In genomic region chr4:121277194-121278105, GRCh38 we compare ENCODE assay signal across 8 cellular contexts.
DNase-seq lines count a peak whose midpoint lies in the region; ATAC-seq and TF ChIP-seq lines count a peak whose summit lies in the region.

No MANE protein-coding gene starts in this region.

- no peaks in the 10 kb centered on the region for H3K27me3 ChIP-seq in prostate gland (replicated peaks; ENCODE audit: insufficient read depth)

- no peak overlapping the region for H3K27ac ChIP-seq in prostate gland

- no peak overlapping the region for H3K4me3 ChIP-seq in AG09309 (ENCODE audit: control insufficient read depth, low read depth, low read length)
- H3K4me3 ChIP-seq in prostate gland = no peak overlapping the region

- intact Hi-C loops in prostate gland (cut with DNase I) = no loop called here

- no peak for TF ChIP-seq POLR2A in prostate gland (IDR thresholded peaks at IDR 0.05)

- peaks cover 4% of the 10 kb centered on the region for H3K4me1 Mint-ChIP-seq in chondrocyte (ENCODE audit: low read depth)
- H3K4me1 Mint-ChIP-seq in stimulated activated naive CD8-positive, alpha-beta T cell treated with anti-CD3 and anti-CD28 coated beads, Interleukin-15, amount 100 ng/mL, for 72 hours = peaks cover 13% of the 10 kb centered on the region

- H3K36me3 Mint-ChIP-seq in chondrocyte (ENCODE audit: low read depth) = no peaks in the 10 kb centered on the region

- 69% methylated on average over 5 of the region's 5 CpGs for WGBS in prostate gland

- peaks cover 16% of the 10 kb centered on the region for H3K27me3 Mint-ChIP-seq in chondrocyte (ENCODE audit: low read depth)
- peaks cover 59% of the 10 kb centered on the region for H3K27me3 Mint-ChIP-seq in stimulated activated naive CD8-positive, alpha-beta T cell treated with anti-CD3 and anti-CD28 coated beads, Interleukin-15, amount 100 ng/mL, for 72 hours

- no peaks in the 10 kb centered on the region for H3K36me3 ChIP-seq in prostate gland

- H3K4me1 ChIP-seq in prostate gland (replicated peaks) = no peaks in the 10 kb centered on the region

- TF ChIP-seq CTCF in AG09309 (IDR thresholded peaks at IDR 0.05; ENCODE audit: control insufficient read depth, insufficient read depth, low read depth, low read length, missing control alignments) (peak; percentile 14), chondrocyte (IDR thresholded peaks at IDR 0.05) (peak; percentile 38), prostate gland (IDR thresholded peaks at IDR 0.05) (no peak)

- ATAC-seq in GM19351 (IDR thresholded peaks at IDR 0.05; ENCODE audit: unreplicated experiment) (peak; percentile 52), HG03558 (IDR thresholded peaks at IDR 0.05; ENCODE audit: extremely low read depth, unreplicated experiment) (peak; percentile 18), GM21717 (IDR thresholded peaks at IDR 0.05; ENCODE audit: unreplicated experiment) (no peak)
- no peak for ATAC-seq in stimulated activated naive CD8-positive, alpha-beta T cell treated with anti-CD3 and anti-CD28 coated beads, Interleukin-15, amount 100 ng/mL, for 72 hours

- DNase-seq in AG09309 (ENCODE audit: low read depth) (no peak), chondrocyte (ENCODE audit: low spot score) (no peak), prostate gland (ENCODE audit: low spot score) (no peak), NCI-H1105 treated with DMSO at 0.1 percent for 48 hours (lab: John Stamatoyannopoulos, UW) (no peak)
- no peak for DNase-seq in stimulated activated naive CD8-positive, alpha-beta T cell treated with anti-CD3 and anti-CD28 coated beads, Interleukin-15, amount 100 ng/mL, for 72 hours

- no peaks in the 10 kb centered on the region for H3K9me3 ChIP-seq in prostate gland

- no peak overlapping the region for H3K27ac Mint-ChIP-seq in chondrocyte (ENCODE audit: unreplicated experiment)
- H3K27ac Mint-ChIP-seq in stimulated activated naive CD8-positive, alpha-beta T cell treated with anti-CD3 and anti-CD28 coated beads, Interleukin-15, amount 100 ng/mL, for 72 hours = no peak overlapping the region

- H3K4me3 Mint-ChIP-seq in chondrocyte (ENCODE audit: unreplicated experiment) = no peak overlapping the region
- H3K4me3 Mint-ChIP-seq in stimulated activated naive CD8-positive, alpha-beta T cell treated with anti-CD3 and anti-CD28 coated beads, Interleukin-15, amount 100 ng/mL, for 72 hours = no peak overlapping the region

- no peaks in the 10 kb centered on the region for H3K9me3 Mint-ChIP-seq in chondrocyte (ENCODE audit: low read depth)
- H3K9me3 Mint-ChIP-seq in stimulated activated naive CD8-positive, alpha-beta T cell treated with anti-CD3 and anti-CD28 coated beads, Interleukin-15, amount 100 ng/mL, for 72 hours = peaks cover 0 to 10% of the 10 kb centered on the region in 2 donors

Comparison
In these comparisons a context has a peak if more than half of its experiments do, and no peak if none do; other contexts are left out.
1. CTCF ChIP-seq: peak in AG09309 (single experiment) and chondrocyte (single experiment); none in prostate gland (0 of 4).
2. ATAC-seq: peak in GM19351 (single experiment) and HG03558 (single experiment); none in GM21717 (single experiment) and stimulated activated naive CD8-positive, alpha-beta T cell treated with anti-CD3 and anti-CD28 coated beads, Interleukin-15, amount 100 ng/mL, for 72 hours (single experiment).